12 cellular contexts compared by ENCODE assay signal in genomic region chr13:53197424-53197823, GRCh38.
"Had no signal": no experiment of that assay in that cellular context is flagged by ENCODE, and none has a peak within 500 bp of the region (broad histone marks: within the 10 kb centered on the region; RNA-seq: fewer than 3 reads in every experiment).

No MANE protein-coding gene starts in this region.

- ATAC-seq: esophagus mucosa; left colon; lower lobe of right lung; stimulated activated naive CD8-positive, alpha-beta T cell treated with anti-CD3 and anti-CD28 coated beads, Interleukin-15, amount 100 ng/mL, for 72 hours; upper lobe of right lung had no signal

- DNase-seq: activated naive CD4-positive, alpha-beta T cell; activated naive CD8-positive, alpha-beta T cell treated with anti-CD3 and anti-CD28 coated beads, Interleukin-2, amount 10 ng/mL, durations not matched to agents 7 days and 5 days; brain microvascular endothelial cell; left colon; lower lobe of right lung; nephron progenitor cell; spleen; stimulated activated naive CD8-positive, alpha-beta T cell treated with anti-CD3 and anti-CD28 coated beads, Interleukin-15, amount 100 ng/mL, for 72 hours; testis; upper lobe of right lung had no signal

- H3K4me3 ChIP-seq: coronary artery, lower lobe of right lung, spleen, testis, upper lobe of right lung had no signal

- H3K9me3 ChIP-seq: lower lobe of right lung, testis, upper lobe of right lung had no signal

- H3K36me3 ChIP-seq: brain microvascular endothelial cell, lower lobe of right lung, spleen, upper lobe of right lung had no signal

- H3K27ac ChIP-seq: brain microvascular endothelial cell, coronary artery, lower lobe of right lung, spleen, testis, upper lobe of right lung had no signal

- H3K4me1 ChIP-seq: lower lobe of right lung, testis, upper lobe of right lung had no signal

- H3K27me3 ChIP-seq: brain microvascular endothelial cell, testis had no signal
